In genomic region chr16:11251525-11252481, GRCh38 we compare ENCODE assay signal across 10 cellular contexts. TPM values are rescaled to one million over a fixed set of nuclear protein-coding genes. Genes with fewer than 3 reads are reported as not detected.
DNase-seq lines count a peak whose midpoint lies in the region; ATAC-seq and TF ChIP-seq lines count a peak whose summit lies in the region.
"Had no signal": no experiment of that assay in that cellular context is flagged by ENCODE, and none has a peak within 500 bp of the region (broad histone marks: within the 10 kb centered on the region; RNA-seq: fewer than 3 reads in every experiment).

No MANE protein-coding gene starts in this region.

- H3K4me3 ChIP-seq in endodermal cell (ENCODE audit: low read length) (no peak overlapping the region), adrenal gland (no peak overlapping the region), aorta (ENCODE audit: low read length in 2 of 2) (no peak overlapping the region)

- no peaks in the 10 kb centered on the region for H3K27me3 ChIP-seq in endodermal cell (ENCODE audit: control insufficient read depth, insufficient read depth, low read length, poor library complexity, severe bottlenecking)
- H3K27me3 ChIP-seq in adrenal gland = no peaks in the 10 kb centered on the region
- H3K27me3 ChIP-seq in aorta (ENCODE audit: control insufficient read depth in 1 of 2, insufficient read depth in 2 of 2, low read length in 1 of 2) = no peaks in the 10 kb centered on the region

- peaks cover under 1% of the 10 kb centered on the region for H3K4me1 Mint-ChIP-seq in endodermal cell

- TF ChIP-seq POLR2A in GM18951 (IDR thresholded peaks at IDR 0.05; ENCODE audit: extremely low read depth, insufficient read depth, insufficient read length) (peak; percentile 27), adrenal gland (IDR thresholded peaks at IDR 0.05) (no peak)

- intact Hi-C loops in adrenal gland (cut with DNase I) = loop anchor here (10.0 kb wide), 2 partner anchors 103 to 117 kb away; no protein-coding TSS in a partner anchor
- intact Hi-C loops in aorta (cut with DNase I) = loop anchor here in 1 of 2 donors (10.0 kb wide), 1 partner anchor 147 kb away; no protein-coding TSS in a partner anchor
- intact Hi-C loops in left colon (cut with DNase I, micrococcal nuclease) = loop anchor here in 1 of 2 donors (10.0 kb wide), 1 partner anchor 277 kb away; no protein-coding TSS in a partner anchor

- no peaks in the 10 kb centered on the region for H3K9me3 Mint-ChIP-seq in endodermal cell

- H3K27me3 Mint-ChIP-seq in endodermal cell (ENCODE audit: insufficient read depth) = peaks cover 3% of the 10 kb centered on the region

- 91 to 95% methylated on average over 7 to 18 of the region's 18 CpGs for WGBS in endodermal cell (ENCODE audit: insufficient coverage in 1 of 2, insufficient read length in 1 of 2), 2 experiments
- 79 to 85% (median 82%) methylated on average over 16 to 18 of the region's 18 CpGs for WGBS in adrenal gland, 4 donors
- WGBS in aorta, 2 donors = 78 to 83% methylated on average over 18 of the region's 18 CpGs

- in situ Hi-C loops in GM18951 (cut with MboI; ENCODE audit: low sequenced_read_pairs, unreplicated experiment) = no loop called here

- H3K27ac ChIP-seq in endodermal cell (ENCODE audit: low read depth, low read length) = no peak overlapping the region
- no peak overlapping the region for H3K27ac ChIP-seq in adrenal gland
- H3K27ac ChIP-seq in aorta (ENCODE audit: low read depth in 1 of 2, low read length in 2 of 2) = no peak overlapping the region

- no peak overlapping the region for H3K9ac ChIP-seq in endodermal cell (ENCODE audit: extremely low read depth, low read length, poor library complexity, severe bottlenecking)

- no peaks in the 10 kb centered on the region for H3K36me3 ChIP-seq in endodermal cell (ENCODE audit: control insufficient read depth, insufficient read depth, low read length)
- H3K36me3 ChIP-seq in adrenal gland (replicated peaks in 1 of 2) = no peaks in the 10 kb centered on the region
- H3K36me3 ChIP-seq in aorta (ENCODE audit: control insufficient read depth in 1 of 2, insufficient read depth in 2 of 2, low read length in 1 of 2) = no peaks in the 10 kb centered on the region

- H3K4me3 Mint-ChIP-seq in endodermal cell = no peak overlapping the region

- H3K27ac Mint-ChIP-seq in endodermal cell = peak overlapping the region; percentile 49

- TF ChIP-seq CTCF in endodermal cell (conservative IDR thresholded peaks at IDR 0.05) (no peak), adrenal gland (IDR thresholded peaks at IDR 0.05) (no peak)

- H3K9me3 ChIP-seq in endodermal cell (ENCODE audit: control insufficient read depth, low read length) = no peaks in the 10 kb centered on the region
- no peaks in the 10 kb centered on the region for H3K9me3 ChIP-seq in adrenal gland (replicated peaks in 1 of 3)
- no peaks in the 10 kb centered on the region for H3K9me3 ChIP-seq in aorta (ENCODE audit: control insufficient read depth, low read length)

- no peaks in the 10 kb centered on the region for H3K4me1 ChIP-seq in endodermal cell (ENCODE audit: control insufficient read depth, insufficient read depth, low read length)
- peaks cover 0 to 12% of the 10 kb centered on the region in 2 donors for H3K4me1 ChIP-seq in adrenal gland (replicated peaks in 1 of 2)
- H3K4me1 ChIP-seq in aorta (ENCODE audit: control insufficient read depth in 1 of 2, insufficient read depth in 2 of 2, low read length in 2 of 2) = no peaks in the 10 kb centered on the region

- ATAC-seq in aorta (ENCODE audit: low FRiP score) = no peak
- ATAC-seq in left colon = no peak
- ATAC-seq: HCT116 had no signal

- H3K36me3 Mint-ChIP-seq in endodermal cell (ENCODE audit: low read depth) = no peaks in the 10 kb centered on the region

- peak; percentile 80 for DNase-seq in activated CD4-positive, alpha-beta T cell treated with anti-CD3 and anti-CD28 coated beads, Interleukin-2, amount 50 U/mL, for 4 hours
- DNase-seq in endodermal cell (no peak), adrenal gland (no peak), aorta (no peak), NK-92 (lab: John Stamatoyannopoulos, UW; ENCODE audit: unreplicated experiment) (no peak), left colon (no peak)
- DNase-seq in stimulated activated CD8-positive, alpha-beta memory T cell treated with anti-CD3 and anti-CD28 coated beads, Interleukin-12 subunit alpha, Interleukin-12 subunit beta, amount 100 ng/mL, for 4 hours (ENCODE audit: low read depth) = peak; percentile 57

RNA-seq across cellular contexts. Expression of gene SOCS1, which starts 4.2 kb away (rescaled TPM):
- total RNA-seq in endodermal cell (1 to 10 TPM; 5.6 to 7.2 TPM), adrenal gland (1 to 10 TPM; 1.6 to 8.3 (median 5.1) TPM), aorta (1 to 10 TPM; 4.3 to 6.4 TPM), left colon (1 to 10 TPM; 4.7 to 4.9 TPM)
- polyA plus RNA-seq in endodermal cell (2013, experiment 1 of 2) = 4.8 TPM
- 4.1 TPM for polyA plus RNA-seq in endodermal cell (2013, experiment 2 of 2)
- polyA plus RNA-seq in adrenal gland (10 to 100 TPM in 1 of 3 donors, 1 to 10 TPM in 1, under 1 TPM in 1; 0.53 to 11.9 (median 6.0) TPM), aorta (1 to 10 TPM; 1.5 to 2.6 TPM)

RNA-seq across cellular contexts. Expression of gene TNP2, which starts 17.3 kb away (rescaled TPM):
- total RNA-seq in endodermal cell (not detected), adrenal gland (not detected), aorta (not detected), left colon (not detected)
- polyA plus RNA-seq in endodermal cell (2013, experiment 1 of 2) = not detected
- polyA plus RNA-seq in endodermal cell (2013, experiment 2 of 2) = not detected
- polyA plus RNA-seq in adrenal gland (not detected), aorta (not detected)
- total RNA-seq: dermis microvascular lymphatic vessel endothelial cell had no signal

RNA-seq across cellular contexts. Expression of gene PRM3, which starts 21.6 kb away (rescaled TPM):
- not detected for total RNA-seq in endodermal cell
- polyA plus RNA-seq in endodermal cell (2013, experiment 1 of 2) = not detected
- not detected for polyA plus RNA-seq in endodermal cell (2013, experiment 2 of 2)
- not detected for total RNA-seq in adrenal gland
- not detected for polyA plus RNA-seq in adrenal gland
- total RNA-seq in aorta = not detected
- polyA plus RNA-seq in aorta = not detected
- not detected for total RNA-seq in left colon
- total RNA-seq: dermis microvascular lymphatic vessel endothelial cell had no signal

RNA-seq across cellular contexts. Expression of gene PRM2, which starts 24.5 kb away (rescaled TPM):
- total RNA-seq in endodermal cell = not detected
- not detected for polyA plus RNA-seq in endodermal cell (2013, experiment 1 of 2)
- not detected for polyA plus RNA-seq in endodermal cell (2013, experiment 2 of 2)
- total RNA-seq in adrenal gland = not detected
- not detected for polyA plus RNA-seq in adrenal gland
- not detected for total RNA-seq in aorta
- polyA plus RNA-seq in aorta = not detected
- not detected for total RNA-seq in left colon
- total RNA-seq: dermis microvascular lymphatic vessel endothelial cell had no signal

RNA-seq across cellular contexts. Expression of gene PRM1, which starts 29.3 kb away (rescaled TPM):
- total RNA-seq in endodermal cell (not detected), adrenal gland (not detected), aorta (not detected), left colon (not detected)
- not detected for polyA plus RNA-seq in endodermal cell (2013, experiment 1 of 2)
- not detected for polyA plus RNA-seq in endodermal cell (2013, experiment 2 of 2)
- polyA plus RNA-seq in adrenal gland (not detected), aorta (not detected)
- total RNA-seq: dermis microvascular lymphatic vessel endothelial cell had no signal

Comparison
In these comparisons a context has a peak if more than half of its experiments do, and no peak if none do; other contexts are left out.
1. DNase-seq: peak in activated CD4-positive, alpha-beta T cell treated with anti-CD3 and anti-CD28 coated beads, Interleukin-2, amount 50 U/mL, for 4 hours (2 of 2) and stimulated activated CD8-positive, alpha-beta memory T cell treated with anti-CD3 and anti-CD28 coated beads, Interleukin-12 subunit alpha, Interleukin-12 subunit beta, amount 100 ng/mL, for 4 hours (single experiment); none in endodermal cell (single experiment), adrenal gland (0 of 7), aorta (0 of 2), NK-92 (single experiment) and left colon (0 of 2).